17 cellular contexts compared by ENCODE assay signal in the genomic region with DNA sequence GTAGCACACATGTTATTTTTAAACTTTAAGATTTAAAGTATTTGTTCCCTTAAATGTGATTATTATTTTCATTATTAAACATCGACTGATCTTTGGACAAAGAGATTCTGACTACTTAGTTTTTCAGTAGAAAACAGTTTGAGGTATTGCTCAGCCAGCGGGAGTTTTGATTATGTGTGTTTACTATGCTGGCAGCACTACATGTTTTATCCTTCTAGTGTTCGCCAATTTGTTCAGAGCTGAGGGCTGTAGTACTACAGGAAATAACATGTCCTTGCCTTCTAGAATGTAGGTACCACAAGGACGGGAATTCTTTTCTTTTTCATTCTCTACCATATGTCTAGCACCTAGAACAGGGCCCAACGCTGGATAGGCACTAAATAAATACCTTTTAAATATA. TPM values are rescaled to one million over a fixed set of nuclear protein-coding genes. Genes with fewer than 3 reads are reported as not detected.
DNase-seq lines count a peak whose midpoint lies in the region; ATAC-seq, FAIRE-seq and TF ChIP-seq lines count a peak whose summit lies in the region.
"Had no signal": no experiment of that assay in that cellular context is flagged by ENCODE, and none has a peak within 500 bp of the region (broad histone marks: within the 10 kb centered on the region; RNA-seq: fewer than 3 reads in every experiment).

No MANE protein-coding gene starts in this region.

- H3K36me3 Mint-ChIP-seq in MCF 10A (ENCODE audit: insufficient read depth, unreplicated experiment) = no peaks in the 10 kb centered on the region

- FAIRE-seq in GM12892 (lab: Jason Lieb, UNC) = peak; percentile 58
- FAIRE-seq: A549 had no signal

- H3K27me3 ChIP-seq in psoas muscle (ENCODE audit: insufficient read depth in 3 of 3, low read length in 2 of 3) = no peaks in the 10 kb centered on the region

- no TSS peak for BruUV-seq in MCF 10A (replicated peaks; lab: Mats Ljungman, UMichigan)

- ATAC-seq in left lobe of liver = peak; percentile 89
- ATAC-seq in psoas muscle = no peak
- ATAC-seq in left ventricle myocardium superior = no peak
- ATAC-seq: A549 had no signal

- H3K9me3 ChIP-seq in psoas muscle = no peaks in the 10 kb centered on the region
- H3K9me3 ChIP-seq: A549, HAP-1 had no signal

- H3K4me3 Mint-ChIP-seq in MCF 10A (ENCODE audit: unreplicated experiment) = no peak overlapping the region
- H3K4me3 Mint-ChIP-seq: CD4-positive, alpha-beta T cell had no signal

- no peaks in the 10 kb centered on the region for H3K27me3 Mint-ChIP-seq in MCF 10A (ENCODE audit: insufficient read depth, unreplicated experiment)
- H3K27me3 Mint-ChIP-seq: CD4-positive, alpha-beta T cell had no signal

- POLR2A ChIA-PET in MCF 10A (lab: Yijun Ruan, JAX) = interaction anchor here (2.0 kb wide), 1 partner anchor 10 kb away, joined by 6 read pairs; no protein-coding TSS in a partner anchor

- H3K36me3 ChIP-seq in psoas muscle (ENCODE audit: insufficient read depth in 1 of 2, low read depth in 1 of 2) = peaks cover 3 to 12% of the 10 kb centered on the region in 2 donors

- TF ChIP-seq POLR2A in GM12892 (IDR thresholded peaks at IDR 0.05; ENCODE audit: low read depth, low read length) = no peak

- no peak overlapping the region for H3K27ac ChIP-seq in psoas muscle
- H3K27ac ChIP-seq: 22Rv1, A549, C4-2B, GM23248 had no signal

- H3K4me3 ChIP-seq in psoas muscle = no peak overlapping the region
- H3K4me3 ChIP-seq: A549, GM23248, HAP-1 had no signal

- CTCF ChIA-PET in MCF 10A (lab: Yijun Ruan, JAX) = interaction anchor here (0.6 to 1.4 kb wide), 4 partner anchors 22 to 1929 kb away, joined by 3 read pairs; no protein-coding TSS in a partner anchor

- TF ChIP-seq CTCF in psoas muscle (IDR thresholded peaks at IDR 0.05) = no peak
- no peak for TF ChIP-seq CTCF in MCF 10A (IDR thresholded peaks at IDR 0.05; ENCODE audit: unreplicated experiment)

- H3K4me1 ChIP-seq in psoas muscle = peaks cover 26% of the 10 kb centered on the region

- DNase-seq in NCI-H1105 treated with DMSO at 0.1 percent for 48 hours (lab: John Stamatoyannopoulos, UW) (peak; percentile 39), NCI-H1105 (lab: John Stamatoyannopoulos, UW) (no peak), DMS153 (lab: John Stamatoyannopoulos, UW) (peak; percentile 67), GM12892 (ENCODE audit: insufficient read length) (no peak), left lobe of liver (ENCODE audit: low spot score) (no peak), psoas muscle (no peak), left ventricle myocardium superior (no peak), MCF 10A (ENCODE audit: unreplicated experiment) (no peak)
- DNase-seq: AML-193; CD4-positive, alpha-beta T cell; DMS53; GF-D8; GM23248 had no signal

- WGBS in psoas muscle, 3 donors = 97 to 99% (median 98%) methylated on average over 5 of the region's 5 CpGs

- peaks cover 8% of the 10 kb centered on the region for H3K4me1 Mint-ChIP-seq in MCF 10A (ENCODE audit: insufficient read depth, unreplicated experiment)

- no peaks in the 10 kb centered on the region for H3K9me3 Mint-ChIP-seq in MCF 10A (ENCODE audit: unreplicated experiment)
- H3K9me3 Mint-ChIP-seq: CD4-positive, alpha-beta T cell had no signal

- no peak overlapping the region for H3K27ac Mint-ChIP-seq in MCF 10A (ENCODE audit: low read depth, unreplicated experiment)
- H3K27ac Mint-ChIP-seq: CD4-positive, alpha-beta T cell had no signal

- intact Hi-C loops in psoas muscle (cut with DNase I) (loop anchor here in 1 of 2 donors (10.0 kb wide), 1 partner anchor 474 kb away; a partner anchor contains a TSS), left ventricle myocardium superior (cut with micrococcal nuclease) (loop anchor here (5.0 kb wide), 1 partner anchor 471 kb away; a partner anchor contains a TSS), MCF 10A (cut with micrococcal nuclease) (no loop called here)

RNA-seq across cellular contexts. Expression of a gene that starts 11.1 kb away (rescaled TPM):
- 0.64 TPM for polyA plus RNA-seq in GM12892 (2012; ENCODE audit: missing spikeins)
- total RNA-seq in left lobe of liver = 0.45 TPM
- 1 to 10 TPM in 3 of 4 donors, under 1 TPM in 1; 0.91 to 2.7 (median 1.6) TPM for total RNA-seq in psoas muscle
- polyA plus RNA-seq in psoas muscle = 1 to 10 TPM in 1 of 3 donors, under 1 TPM in 2; 0.48 to 1.1 (median 0.48) TPM
- total RNA-seq in left ventricle myocardium superior = 2.4 TPM
- 4.5 TPM in 2 replicates for total RNA-seq in MCF 10A (2022)
- total RNA-seq: CD4-positive, alpha-beta T cell had no signal

Comparison
In these comparisons a context has a peak if more than half of its experiments do, and no peak if none do; other contexts are left out.
1. DNase-seq: peak in NCI-H1105 treated with DMSO at 0.1 percent for 48 hours (single experiment) and DMS153 (single experiment); none in NCI-H1105 (single experiment), GM12892 (single experiment), left lobe of liver (single experiment), psoas muscle (0 of 2), left ventricle myocardium superior (single experiment) and MCF 10A (single experiment).